In the genomic region with DNA sequence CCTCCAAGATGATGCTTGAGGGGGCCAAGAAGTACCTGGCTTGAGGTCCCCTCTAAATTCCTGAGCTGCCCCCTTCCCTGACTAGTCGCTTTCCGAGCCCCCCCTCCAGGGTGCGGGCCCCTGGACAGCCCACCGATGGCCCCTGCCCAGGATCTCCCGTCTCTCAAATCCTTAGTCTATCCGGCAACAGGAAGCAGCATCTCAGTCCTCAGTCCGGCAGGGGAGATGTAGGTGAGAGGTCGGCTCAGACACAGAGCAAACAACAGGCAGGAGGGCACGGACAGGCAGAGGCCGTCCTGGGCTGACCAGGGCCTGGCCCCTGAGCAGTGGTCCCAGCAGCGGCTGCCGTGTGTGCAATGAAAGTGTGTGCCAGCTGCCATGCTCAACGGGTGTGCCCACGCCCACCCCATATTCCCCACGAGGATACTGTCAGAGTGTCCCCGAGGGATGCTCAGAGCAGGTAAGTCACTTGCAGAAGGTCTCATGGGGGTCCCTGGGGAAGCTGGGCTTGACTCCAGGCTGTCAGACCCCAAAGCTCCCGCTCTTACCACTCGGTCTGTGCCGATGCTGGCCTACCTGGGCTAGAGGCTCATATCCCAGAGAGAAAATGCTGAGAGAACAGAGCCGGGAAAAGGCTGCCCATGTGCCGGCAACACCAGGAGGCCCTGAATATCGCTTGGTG, we compare ENCODE assay signal across 19 cellular contexts. TPM values are rescaled to one million over a fixed set of nuclear protein-coding genes. Genes with fewer than 3 reads are reported as not detected.
A peak's percentile ranks its signal among the peaks of the same experiment; 100 is the strongest.
DNase-seq lines count a peak whose midpoint lies in the region; ATAC-seq and TF ChIP-seq lines count a peak whose summit lies in the region.
"Had no signal": no experiment of that assay in that cellular context is flagged by ENCODE, and none has a peak within 500 bp of the region (broad histone marks: within the 10 kb centered on the region; RNA-seq: fewer than 3 reads in every experiment).

No MANE protein-coding gene starts in this region.

- ATAC-seq in GM23338 (peak; percentile 18; the same call in 2 of the 3 replicates), activated B cell treated with CpG ODN at 0.5 μM for 24 hours (ENCODE audit: low read depth) (peak; percentile 25), left lobe of liver (peak; percentile 60), HG03039 (IDR thresholded peaks at IDR 0.05; ENCODE audit: unreplicated experiment) (no peak), GM18907 (IDR thresholded peaks at IDR 0.05; ENCODE audit: unreplicated experiment) (no peak)
- ATAC-seq: CD8-positive, alpha-beta T cell; HCT116; K562; Panc1 had no signal

- H3K4me1 ChIP-seq in GM23338 (ENCODE audit: insufficient read depth) (no peaks in the 10 kb centered on the region), parathyroid adenoma (peaks cover 16% of the 10 kb centered on the region), HAP-1 (peaks cover 16% of the 10 kb centered on the region)

- H3K36me3 ChIP-seq in GM23338 (ENCODE audit: insufficient read depth) (no peaks in the 10 kb centered on the region), parathyroid adenoma (ENCODE audit: control insufficient read depth, insufficient read depth, low read length) (no peaks in the 10 kb centered on the region), HAP-1 (replicated peaks) (peaks cover 20% of the 10 kb centered on the region)

- no peak for TF ChIP-seq CTCF in GM23338 (conservative IDR thresholded peaks at IDR 0.05; ENCODE audit: low read depth in 2 of 2)
- no peak for TF ChIP-seq CTCF in activated B cell treated with CpG ODN at 0.5 μM for 24 hours (IDR thresholded peaks at IDR 0.05)
- TF ChIP-seq CTCF in parathyroid adenoma (IDR thresholded peaks at IDR 0.05): no peak

- H3K27me3 Mint-ChIP-seq in GM23338 (ENCODE audit: insufficient read depth, low read depth, poor library complexity) (peaks cover 5% of the 10 kb centered on the region), activated B cell treated with CpG ODN at 0.5 μM for 24 hours (no peaks in the 10 kb centered on the region)
- H3K27me3 Mint-ChIP-seq: B cell had no signal

- H2AFZ ChIP-seq in GM23338 (no peak overlapping the region), parathyroid adenoma (no peak overlapping the region)

- H3K9me2 ChIP-seq in GM23338 (ENCODE audit: insufficient read depth): no peaks in the 10 kb centered on the region

- H3K4me3 ChIP-seq in GM23338: no peak overlapping the region
- no peak overlapping the region for H3K4me3 ChIP-seq in parathyroid adenoma (ENCODE audit: low read depth, low read length)
- H3K4me3 ChIP-seq in HAP-1: no peak overlapping the region
- H3K4me3 ChIP-seq: K562 had no signal

- H3K27me3 ChIP-seq in GM23338 (ENCODE audit: insufficient read depth): 0 out of 2 replicates have a peak, but pooled peaks cover 1% of the 10 kb centered on the region
- H3K27me3 ChIP-seq in parathyroid adenoma (ENCODE audit: control insufficient read depth, insufficient read depth, low read length): no peaks in the 10 kb centered on the region
- no peaks in the 10 kb centered on the region for H3K27me3 ChIP-seq in HAP-1 (ENCODE audit: low read depth)

- intact Hi-C loops in activated B cell treated with CpG ODN at 0.5 μM for 24 hours (cut with micrococcal nuclease): no loop called here

- no peak for DNase-seq in GM23338 (ENCODE audit: low spot score)
- no peak for DNase-seq in activated B cell treated with CpG ODN at 0.5 μM for 24 hours
- DNase-seq in left lobe of liver (ENCODE audit: low spot score): no peak
- DNase-seq in effector CD4-positive, alpha-beta T cell: no peak
- no peak for DNase-seq in HAP-1 (ENCODE audit: low spot score in 2 of 2)
- DNase-seq: CD8-positive, alpha-beta T cell; DMS 273 treated with DMSO at 0.1 percent for 48 hours; NCI-H1092; NCI-H187; NCI-H774; SIG-M5 had no signal

- H3K79me2 ChIP-seq in GM23338 (replicated peaks; ENCODE audit: insufficient read depth): no peaks in the 10 kb centered on the region
- H3K79me2 ChIP-seq in parathyroid adenoma: peaks cover 18% of the 10 kb centered on the region

- peak overlapping the region; percentile 6 for H3K9ac ChIP-seq in parathyroid adenoma

- H3K9me3 Mint-ChIP-seq in GM23338: no peaks in the 10 kb centered on the region
- H3K9me3 Mint-ChIP-seq in activated B cell treated with CpG ODN at 0.5 μM for 24 hours: no peaks in the 10 kb centered on the region
- H3K9me3 Mint-ChIP-seq: CD8-positive, alpha-beta T cell had no signal

- CTCF ChIA-PET in activated B cell treated with CpG ODN at 0.5 μM for 24 hours (lab: Charles Lee): no interaction called here

- H4K20me1 ChIP-seq in GM23338 (replicated peaks; ENCODE audit: insufficient read depth): no peaks in the 10 kb centered on the region

- in situ Hi-C loops in HAP-1 (cut with MboI; ENCODE audit: low sequenced_read_pairs): no loop called here

- no peak overlapping the region; the same call in 1 of the 2 replicates for H3K27ac Mint-ChIP-seq in GM23338
- H3K27ac Mint-ChIP-seq in activated B cell treated with CpG ODN at 0.5 μM for 24 hours: no peak overlapping the region
- H3K27ac Mint-ChIP-seq: B cell; CD8-positive, alpha-beta T cell had no signal

- H3K4me2 ChIP-seq in GM23338: no peak overlapping the region
- no peak overlapping the region for H3K4me2 ChIP-seq in parathyroid adenoma (ENCODE audit: low read length)

- H3K9me3 ChIP-seq in parathyroid adenoma (ENCODE audit: control insufficient read depth, low read length): no peaks in the 10 kb centered on the region
- H3K9me3 ChIP-seq in HAP-1: no peaks in the 10 kb centered on the region

- no peak overlapping the region for H3K4me3 Mint-ChIP-seq in GM23338
- H3K4me3 Mint-ChIP-seq in activated B cell treated with CpG ODN at 0.5 μM for 24 hours: no peak overlapping the region
- H3K4me3 Mint-ChIP-seq: B cell; CD8-positive, alpha-beta T cell had no signal

- H3K36me3 Mint-ChIP-seq in GM23338 (ENCODE audit: low read depth) (no peaks in the 10 kb centered on the region; the same call in 2 of the 3 replicates), activated B cell treated with CpG ODN at 0.5 μM for 24 hours (ENCODE audit: low read depth) (peaks cover 75% of the 10 kb centered on the region)
- H3K36me3 Mint-ChIP-seq: CD8-positive, alpha-beta T cell had no signal

- H3K27ac ChIP-seq in GM23338 (ENCODE audit: low read depth): no peak overlapping the region
- H3K27ac ChIP-seq in parathyroid adenoma: peak overlapping the region; percentile 60

- POLR2A ChIA-PET in activated B cell treated with CpG ODN at 0.5 μM for 24 hours (lab: Charles Lee): interaction anchor here (0.7 to 17.6 kb wide), 4 partner anchors 10 to 47 kb away, joined by 3 to 336 read pairs (median 6); no protein-coding TSS in a partner anchor

- H3K4me1 Mint-ChIP-seq in GM23338 (peaks cover 20% of the 10 kb centered on the region), activated B cell treated with CpG ODN at 0.5 μM for 24 hours (peaks cover 27% of the 10 kb centered on the region)

- H3F3A ChIP-seq in GM23338 (replicated peaks; ENCODE audit: low read depth): no peaks in the 10 kb centered on the region

TF ChIP-seq in GM23338, 12 proteins besides CTCF, POLR2A, EP300 and RAD21:
- TF ChIP-seq, protein P1, sequence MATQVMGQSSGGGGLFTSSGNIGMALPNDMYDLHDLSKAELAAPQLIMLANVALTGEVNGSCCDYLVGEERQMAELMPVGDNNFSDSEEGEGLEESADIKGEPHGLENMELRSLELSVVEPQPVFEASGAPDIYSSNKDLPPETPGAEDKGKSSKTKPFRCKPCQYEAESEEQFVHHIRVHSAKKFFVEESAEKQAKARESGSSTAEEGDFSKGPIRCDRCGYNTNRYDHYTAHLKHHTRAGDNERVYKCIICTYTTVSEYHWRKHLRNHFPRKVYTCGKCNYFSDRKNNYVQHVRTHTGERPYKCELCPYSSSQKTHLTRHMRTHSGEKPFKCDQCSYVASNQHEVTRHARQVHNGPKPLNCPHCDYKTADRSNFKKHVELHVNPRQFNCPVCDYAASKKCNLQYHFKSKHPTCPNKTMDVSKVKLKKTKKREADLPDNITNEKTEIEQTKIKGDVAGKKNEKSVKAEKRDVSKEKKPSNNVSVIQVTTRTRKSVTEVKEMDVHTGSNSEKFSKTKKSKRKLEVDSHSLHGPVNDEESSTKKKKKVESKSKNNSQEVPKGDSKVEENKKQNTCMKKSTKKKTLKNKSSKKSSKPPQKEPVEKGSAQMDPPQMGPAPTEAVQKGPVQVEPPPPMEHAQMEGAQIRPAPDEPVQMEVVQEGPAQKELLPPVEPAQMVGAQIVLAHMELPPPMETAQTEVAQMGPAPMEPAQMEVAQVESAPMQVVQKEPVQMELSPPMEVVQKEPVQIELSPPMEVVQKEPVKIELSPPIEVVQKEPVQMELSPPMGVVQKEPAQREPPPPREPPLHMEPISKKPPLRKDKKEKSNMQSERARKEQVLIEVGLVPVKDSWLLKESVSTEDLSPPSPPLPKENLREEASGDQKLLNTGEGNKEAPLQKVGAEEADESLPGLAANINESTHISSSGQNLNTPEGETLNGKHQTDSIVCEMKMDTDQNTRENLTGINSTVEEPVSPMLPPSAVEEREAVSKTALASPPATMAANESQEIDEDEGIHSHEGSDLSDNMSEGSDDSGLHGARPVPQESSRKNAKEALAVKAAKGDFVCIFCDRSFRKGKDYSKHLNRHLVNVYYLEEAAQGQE (IDR thresholded peaks at IDR 0.05; ENCODE audit: unreplicated experiment): no peak
- TF ChIP-seq NANOG (IDR thresholded peaks at IDR 0.05; ENCODE audit: borderline replicate concordance) (no peak), JUNB (IDR thresholded peaks at IDR 0.05; ENCODE audit: unreplicated experiment) (no peak), ZNF331 (CRISPR knock-in tag; IDR thresholded peaks at IDR 0.05; ENCODE audit: low read depth) (no peak)

RNA-seq across cellular contexts. Expression of a gene that starts 7.2 kb away (rescaled TPM):
- 7.1 and 9.8 TPM in 2 replicates for total RNA-seq in GM23338 (2014; rRNA removed; shearing (Covaris generic))
- polyA plus RNA-seq in GM23338 (2016; fragmentation: Nextera tagmentation; extraction: Ambion mirVana): 2.2 and 2.5 TPM in 2 replicates
- total RNA-seq in activated B cell treated with CpG ODN at 0.5 μM for 24 hours: 148 and 167 TPM in 2 replicates
- 3.1 TPM for total RNA-seq in left lobe of liver

RNA-seq across cellular contexts. Expression of a gene that starts 24.1 kb away (rescaled TPM):
- 1.0 and 1.6 TPM in 2 replicates for total RNA-seq in GM23338 (2014; rRNA removed; shearing (Covaris generic))
- 0.63 and 0.76 TPM in 2 replicates for polyA plus RNA-seq in GM23338 (2016; fragmentation: Nextera tagmentation; extraction: Ambion mirVana)
- total RNA-seq in activated B cell treated with CpG ODN at 0.5 μM for 24 hours (6.6 and 8.0 TPM in 2 replicates), left lobe of liver (12.5 TPM)
- total RNA-seq: NCI-H460 had no signal

RNA-seq across cellular contexts. Expression of a gene that starts 28.3 kb away (rescaled TPM):
- 9.2 and 17.4 TPM in 2 replicates for total RNA-seq in GM23338 (2014; rRNA removed; shearing (Covaris generic))
- polyA plus RNA-seq in GM23338 (2016; fragmentation: Nextera tagmentation; extraction: Ambion mirVana): 8.6 and 10.8 TPM in 2 replicates
- total RNA-seq in activated B cell treated with CpG ODN at 0.5 μM for 24 hours (9.7 and 9.8 TPM in 2 replicates), left lobe of liver (20.9 TPM)

RNA-seq across cellular contexts. Expression of a gene that starts 58.8 kb away (rescaled TPM):
- total RNA-seq in GM23338 (2014; rRNA removed; shearing (Covaris generic)): 24.2 and 28.1 TPM in 2 replicates
- 13.0 and 14.2 TPM in 2 replicates for polyA plus RNA-seq in GM23338 (2016; fragmentation: Nextera tagmentation; extraction: Ambion mirVana)
- total RNA-seq in activated B cell treated with CpG ODN at 0.5 μM for 24 hours (97.0 and 113 TPM in 2 replicates), left lobe of liver (29.0 TPM)

Comparison
In these comparisons a context has a peak if more than half of its experiments do, and no peak if none do; other contexts are left out.
1. ATAC-seq: peak in GM23338 (single experiment), activated B cell treated with CpG ODN at 0.5 μM for 24 hours (single experiment) and left lobe of liver (single experiment); none in HG03039 (single experiment) and GM18907 (single experiment).
2. RNA of a gene that starts 7.2 kb away (total RNA-seq): 148 to 167 TPM in activated B cell treated with CpG ODN at 0.5 μM for 24 hours; 7.1 to 9.8 TPM in GM23338 and 3.1 TPM in left lobe of liver (single experiment); every median in the first group is over 10 times any median in the second.